Comparison of ENCODE assay signal across 1 cellular context in the genomic region with DNA sequence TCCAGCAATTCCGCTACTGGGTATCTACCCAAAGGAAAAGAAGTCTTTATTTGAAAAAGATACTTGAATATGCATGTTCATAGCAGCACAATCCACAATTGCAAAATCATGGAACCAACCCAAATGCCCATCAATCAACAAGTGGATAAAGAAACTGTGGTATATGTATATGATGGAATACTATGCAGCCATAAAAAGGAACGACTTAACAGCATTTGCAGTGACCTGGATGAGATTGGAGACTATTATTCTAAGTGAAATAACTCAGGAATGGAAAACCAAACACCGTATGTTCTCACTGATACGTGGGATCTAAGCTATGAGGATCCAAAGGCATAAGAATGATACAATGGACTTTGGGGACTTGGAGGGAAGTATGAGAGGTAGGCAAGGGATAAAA. TPM values are rescaled to one million over a fixed set of nuclear protein-coding genes. Genes with fewer than 3 reads are reported as not detected.
"Had no signal": no experiment of that assay in that cellular context is flagged by ENCODE, and none has a peak within 500 bp of the region (broad histone marks: within the 10 kb centered on the region; RNA-seq: fewer than 3 reads in every experiment).

No MANE protein-coding gene starts in this region.

RNA-seq across cellular contexts. Expression of a gene that starts 8.2 kb away (rescaled TPM):
- total RNA-seq: fibroblast of villous mesenchyme had no signal
